1 cellular context compared by ENCODE assay signal in the genomic region with DNA sequence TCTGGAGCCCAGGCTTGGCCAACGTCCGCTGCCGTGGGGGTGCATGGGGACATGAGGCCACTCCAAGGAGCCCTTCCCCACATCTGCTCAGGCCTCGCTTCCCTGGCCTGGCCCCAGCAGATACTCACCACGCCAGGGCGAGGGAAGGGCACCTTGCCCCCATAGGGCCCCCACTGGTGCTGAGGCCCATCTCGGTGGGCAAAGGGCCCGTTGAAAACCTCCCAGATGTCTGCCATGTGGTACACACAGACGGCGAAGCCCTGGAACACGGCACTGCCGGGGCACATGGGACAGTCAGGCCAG.
TF ChIP-seq lines count a peak whose summit lies in the region.

No MANE protein-coding gene starts in this region.

TF ChIP-seq in H1, 55 proteins besides CTCF, POLR2A, EP300 and RAD21:
- TF ChIP-seq, protein P1, sequence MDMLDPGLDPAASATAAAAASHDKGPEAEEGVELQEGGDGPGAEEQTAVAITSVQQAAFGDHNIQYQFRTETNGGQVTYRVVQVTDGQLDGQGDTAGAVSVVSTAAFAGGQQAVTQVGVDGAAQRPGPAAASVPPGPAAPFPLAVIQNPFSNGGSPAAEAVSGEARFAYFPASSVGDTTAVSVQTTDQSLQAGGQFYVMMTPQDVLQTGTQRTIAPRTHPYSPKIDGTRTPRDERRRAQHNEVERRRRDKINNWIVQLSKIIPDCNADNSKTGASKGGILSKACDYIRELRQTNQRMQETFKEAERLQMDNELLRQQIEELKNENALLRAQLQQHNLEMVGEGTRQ (IDR thresholded peaks at IDR 0.05; ENCODE audit: low read length): no peak
- TF ChIP-seq SIRT6 (IDR thresholded peaks at IDR 0.05; ENCODE audit: low read length) (no peak), SIN3A (conservative IDR thresholded peaks at IDR 0.05 in 1 of 2, IDR thresholded peaks at IDR 0.05 in 1 of 2; ENCODE audit: low read depth in 1 of 2, low read length in 2 of 2) (no peak), SP2 (IDR thresholded peaks at IDR 0.05; ENCODE audit: low read length) (no peak), HDAC6 (IDR thresholded peaks at IDR 0.05; ENCODE audit: low read depth, low read length) (no peak), BACH1 (IDR thresholded peaks at IDR 0.05; ENCODE audit: low read length) (no peak), TAF1 (IDR thresholded peaks at IDR 0.05; ENCODE audit: low read depth, low read length) (no peak), JUND (IDR thresholded peaks at IDR 0.05; ENCODE audit: low read length) (no peak), CBX8 (IDR thresholded peaks at IDR 0.05; ENCODE audit: borderline replicate concordance, low read depth, low read length) (no peak), TEAD4 (IDR thresholded peaks at IDR 0.05; ENCODE audit: low read depth, low read length) (no peak), SP1 (IDR thresholded peaks at IDR 0.05; ENCODE audit: low read depth, low read length) (no peak), KDM1A (IDR thresholded peaks at IDR 0.05; ENCODE audit: borderline replicate concordance, low read length) (no peak), RNF2 (IDR thresholded peaks at IDR 0.05; ENCODE audit: borderline replicate concordance, low read depth, low read length, missing control alignments, poor library complexity, severe bottlenecking) (no peak), TAF7 (optimal IDR thresholded peaks at IDR 0.05; ENCODE audit: borderline replicate concordance, low read depth, low read length) (no peak), SUZ12 (IDR thresholded peaks at IDR 0.05; ENCODE audit: low read length) (no peak), KDM4A (IDR thresholded peaks at IDR 0.05; ENCODE audit: low read depth, low read length, severe bottlenecking) (no peak), CHD1 (IDR thresholded peaks at IDR 0.05; ENCODE audit: low read depth, low read length) (no peak), YY1 (IDR thresholded peaks at IDR 0.05; ENCODE audit: low read depth, low read length) (no peak)
- TF ChIP-seq, protein P2, sequence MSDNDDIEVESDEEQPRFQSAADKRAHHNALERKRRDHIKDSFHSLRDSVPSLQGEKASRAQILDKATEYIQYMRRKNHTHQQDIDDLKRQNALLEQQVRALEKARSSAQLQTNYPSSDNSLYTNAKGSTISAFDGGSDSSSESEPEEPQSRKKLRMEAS (IDR thresholded peaks at IDR 0.05): no peak
- TF ChIP-seq, protein P3, sequence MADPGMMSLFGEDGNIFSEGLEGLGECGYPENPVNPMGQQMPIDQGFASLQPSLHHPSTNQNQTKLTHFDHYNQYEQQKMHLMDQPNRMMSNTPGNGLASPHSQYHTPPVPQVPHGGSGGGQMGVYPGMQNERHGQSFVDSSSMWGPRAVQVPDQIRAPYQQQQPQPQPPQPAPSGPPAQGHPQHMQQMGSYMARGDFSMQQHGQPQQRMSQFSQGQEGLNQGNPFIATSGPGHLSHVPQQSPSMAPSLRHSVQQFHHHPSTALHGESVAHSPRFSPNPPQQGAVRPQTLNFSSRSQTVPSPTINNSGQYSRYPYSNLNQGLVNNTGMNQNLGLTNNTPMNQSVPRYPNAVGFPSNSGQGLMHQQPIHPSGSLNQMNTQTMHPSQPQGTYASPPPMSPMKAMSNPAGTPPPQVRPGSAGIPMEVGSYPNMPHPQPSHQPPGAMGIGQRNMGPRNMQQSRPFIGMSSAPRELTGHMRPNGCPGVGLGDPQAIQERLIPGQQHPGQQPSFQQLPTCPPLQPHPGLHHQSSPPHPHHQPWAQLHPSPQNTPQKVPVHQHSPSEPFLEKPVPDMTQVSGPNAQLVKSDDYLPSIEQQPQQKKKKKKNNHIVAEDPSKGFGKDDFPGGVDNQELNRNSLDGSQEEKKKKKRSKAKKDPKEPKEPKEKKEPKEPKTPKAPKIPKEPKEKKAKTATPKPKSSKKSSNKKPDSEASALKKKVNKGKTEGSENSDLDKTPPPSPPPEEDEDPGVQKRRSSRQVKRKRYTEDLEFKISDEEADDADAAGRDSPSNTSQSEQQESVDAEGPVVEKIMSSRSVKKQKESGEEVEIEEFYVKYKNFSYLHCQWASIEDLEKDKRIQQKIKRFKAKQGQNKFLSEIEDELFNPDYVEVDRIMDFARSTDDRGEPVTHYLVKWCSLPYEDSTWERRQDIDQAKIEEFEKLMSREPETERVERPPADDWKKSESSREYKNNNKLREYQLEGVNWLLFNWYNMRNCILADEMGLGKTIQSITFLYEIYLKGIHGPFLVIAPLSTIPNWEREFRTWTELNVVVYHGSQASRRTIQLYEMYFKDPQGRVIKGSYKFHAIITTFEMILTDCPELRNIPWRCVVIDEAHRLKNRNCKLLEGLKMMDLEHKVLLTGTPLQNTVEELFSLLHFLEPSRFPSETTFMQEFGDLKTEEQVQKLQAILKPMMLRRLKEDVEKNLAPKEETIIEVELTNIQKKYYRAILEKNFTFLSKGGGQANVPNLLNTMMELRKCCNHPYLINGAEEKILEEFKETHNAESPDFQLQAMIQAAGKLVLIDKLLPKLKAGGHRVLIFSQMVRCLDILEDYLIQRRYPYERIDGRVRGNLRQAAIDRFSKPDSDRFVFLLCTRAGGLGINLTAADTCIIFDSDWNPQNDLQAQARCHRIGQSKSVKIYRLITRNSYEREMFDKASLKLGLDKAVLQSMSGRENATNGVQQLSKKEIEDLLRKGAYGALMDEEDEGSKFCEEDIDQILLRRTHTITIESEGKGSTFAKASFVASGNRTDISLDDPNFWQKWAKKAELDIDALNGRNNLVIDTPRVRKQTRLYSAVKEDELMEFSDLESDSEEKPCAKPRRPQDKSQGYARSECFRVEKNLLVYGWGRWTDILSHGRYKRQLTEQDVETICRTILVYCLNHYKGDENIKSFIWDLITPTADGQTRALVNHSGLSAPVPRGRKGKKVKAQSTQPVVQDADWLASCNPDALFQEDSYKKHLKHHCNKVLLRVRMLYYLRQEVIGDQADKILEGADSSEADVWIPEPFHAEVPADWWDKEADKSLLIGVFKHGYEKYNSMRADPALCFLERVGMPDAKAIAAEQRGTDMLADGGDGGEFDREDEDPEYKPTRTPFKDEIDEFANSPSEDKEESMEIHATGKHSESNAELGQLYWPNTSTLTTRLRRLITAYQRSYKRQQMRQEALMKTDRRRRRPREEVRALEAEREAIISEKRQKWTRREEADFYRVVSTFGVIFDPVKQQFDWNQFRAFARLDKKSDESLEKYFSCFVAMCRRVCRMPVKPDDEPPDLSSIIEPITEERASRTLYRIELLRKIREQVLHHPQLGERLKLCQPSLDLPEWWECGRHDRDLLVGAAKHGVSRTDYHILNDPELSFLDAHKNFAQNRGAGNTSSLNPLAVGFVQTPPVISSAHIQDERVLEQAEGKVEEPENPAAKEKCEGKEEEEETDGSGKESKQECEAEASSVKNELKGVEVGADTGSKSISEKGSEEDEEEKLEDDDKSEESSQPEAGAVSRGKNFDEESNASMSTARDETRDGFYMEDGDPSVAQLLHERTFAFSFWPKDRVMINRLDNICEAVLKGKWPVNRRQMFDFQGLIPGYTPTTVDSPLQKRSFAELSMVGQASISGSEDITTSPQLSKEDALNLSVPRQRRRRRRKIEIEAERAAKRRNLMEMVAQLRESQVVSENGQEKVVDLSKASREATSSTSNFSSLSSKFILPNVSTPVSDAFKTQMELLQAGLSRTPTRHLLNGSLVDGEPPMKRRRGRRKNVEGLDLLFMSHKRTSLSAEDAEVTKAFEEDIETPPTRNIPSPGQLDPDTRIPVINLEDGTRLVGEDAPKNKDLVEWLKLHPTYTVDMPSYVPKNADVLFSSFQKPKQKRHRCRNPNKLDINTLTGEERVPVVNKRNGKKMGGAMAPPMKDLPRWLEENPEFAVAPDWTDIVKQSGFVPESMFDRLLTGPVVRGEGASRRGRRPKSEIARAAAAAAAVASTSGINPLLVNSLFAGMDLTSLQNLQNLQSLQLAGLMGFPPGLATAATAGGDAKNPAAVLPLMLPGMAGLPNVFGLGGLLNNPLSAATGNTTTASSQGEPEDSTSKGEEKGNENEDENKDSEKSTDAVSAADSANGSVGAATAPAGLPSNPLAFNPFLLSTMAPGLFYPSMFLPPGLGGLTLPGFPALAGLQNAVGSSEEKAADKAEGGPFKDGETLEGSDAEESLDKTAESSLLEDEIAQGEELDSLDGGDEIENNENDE (IDR thresholded peaks at IDR 0.05; ENCODE audit: insufficient replicate concordance, low read length): no peak
